Comparison of ENCODE assay signal across 15 cellular contexts in genomic region chr6:33974471-33974870, GRCh38.
"Had no signal": no experiment of that assay in that cellular context is flagged by ENCODE, and none has a peak within 500 bp of the region (broad histone marks: within the 10 kb centered on the region; RNA-seq: fewer than 3 reads in every experiment).

No MANE protein-coding gene starts in this region.

- H3K27ac ChIP-seq: dorsolateral prefrontal cortex, esophagus squamous epithelium, sigmoid colon, upper lobe of left lung had no signal

- H3K4me3 ChIP-seq: dorsolateral prefrontal cortex, esophagus squamous epithelium, sigmoid colon, upper lobe of left lung had no signal

- H3K4me3 Mint-ChIP-seq: activated B cell treated with CpG ODN at 0.5 μM for 24 hours; activated naive CD8-positive, alpha-beta T cell treated with anti-CD3 and anti-CD28 coated beads, Interleukin-2, amount 10 ng/mL, durations not matched to agents 7 days and 5 days; natural killer cell treated with Interleukin-12 subunit alpha and Interleukin-12 subunit beta and Interleukin-15 and Interleukin-18, amount 100 ng/mL, for 72 hours had no signal

- H3K36me3 ChIP-seq: esophagus squamous epithelium, sigmoid colon, upper lobe of left lung had no signal

- H3K4me1 ChIP-seq: esophagus squamous epithelium, sigmoid colon, upper lobe of left lung had no signal

- ATAC-seq: natural killer cell treated with Interleukin-12 subunit alpha and Interleukin-12 subunit beta and Interleukin-15 and Interleukin-18, amount 100 ng/mL, for 72 hours had no signal

- H3K27ac Mint-ChIP-seq: activated B cell treated with CpG ODN at 0.5 μM for 24 hours; activated naive CD8-positive, alpha-beta T cell treated with anti-CD3 and anti-CD28 coated beads, Interleukin-2, amount 10 ng/mL, durations not matched to agents 7 days and 5 days; natural killer cell treated with Interleukin-12 subunit alpha and Interleukin-12 subunit beta and Interleukin-15 and Interleukin-18, amount 100 ng/mL, for 72 hours had no signal

- H3K4me1 Mint-ChIP-seq: activated B cell treated with CpG ODN at 0.5 μM for 24 hours; activated naive CD8-positive, alpha-beta T cell treated with anti-CD3 and anti-CD28 coated beads, Interleukin-2, amount 10 ng/mL, durations not matched to agents 7 days and 5 days had no signal

- H3K9me3 Mint-ChIP-seq: activated naive CD8-positive, alpha-beta T cell treated with anti-CD3 and anti-CD28 coated beads, Interleukin-2, amount 10 ng/mL, durations not matched to agents 7 days and 5 days; natural killer cell treated with Interleukin-12 subunit alpha and Interleukin-12 subunit beta and Interleukin-15 and Interleukin-18, amount 100 ng/mL, for 72 hours had no signal

- DNase-seq: activated B cell treated with CpG ODN at 0.5 μM for 24 hours; activated CD4-positive, alpha-beta T cell treated with anti-CD3 and anti-CD28 coated beads, Interleukin-2, amount 50 U/mL, for 1 hour; activated naive CD8-positive, alpha-beta T cell treated with anti-CD3 and anti-CD28 coated beads, Interleukin-2, amount 10 ng/mL, durations not matched to agents 7 days and 5 days; anterior cingulate cortex; cerebellar nuclear complex; esophagus squamous epithelium; foreskin fibroblast; mammary epithelial cell; sigmoid colon; stimulated activated CD4-positive, alpha-beta T cell treated with anti-CD3 and anti-CD28 coated beads, Interleukin-12 subunit alpha, Interleukin-12 subunit beta, amount 100 ng/mL, for 4 hours; stimulated activated naive CD4-positive, alpha-beta T cell; substantia nigra; upper lobe of left lung had no signal

- H3K9me3 ChIP-seq: esophagus squamous epithelium had no signal

- H3K36me3 Mint-ChIP-seq: activated naive CD8-positive, alpha-beta T cell treated with anti-CD3 and anti-CD28 coated beads, Interleukin-2, amount 10 ng/mL, durations not matched to agents 7 days and 5 days; natural killer cell treated with Interleukin-12 subunit alpha and Interleukin-12 subunit beta and Interleukin-15 and Interleukin-18, amount 100 ng/mL, for 72 hours had no signal
